In the genomic region with DNA sequence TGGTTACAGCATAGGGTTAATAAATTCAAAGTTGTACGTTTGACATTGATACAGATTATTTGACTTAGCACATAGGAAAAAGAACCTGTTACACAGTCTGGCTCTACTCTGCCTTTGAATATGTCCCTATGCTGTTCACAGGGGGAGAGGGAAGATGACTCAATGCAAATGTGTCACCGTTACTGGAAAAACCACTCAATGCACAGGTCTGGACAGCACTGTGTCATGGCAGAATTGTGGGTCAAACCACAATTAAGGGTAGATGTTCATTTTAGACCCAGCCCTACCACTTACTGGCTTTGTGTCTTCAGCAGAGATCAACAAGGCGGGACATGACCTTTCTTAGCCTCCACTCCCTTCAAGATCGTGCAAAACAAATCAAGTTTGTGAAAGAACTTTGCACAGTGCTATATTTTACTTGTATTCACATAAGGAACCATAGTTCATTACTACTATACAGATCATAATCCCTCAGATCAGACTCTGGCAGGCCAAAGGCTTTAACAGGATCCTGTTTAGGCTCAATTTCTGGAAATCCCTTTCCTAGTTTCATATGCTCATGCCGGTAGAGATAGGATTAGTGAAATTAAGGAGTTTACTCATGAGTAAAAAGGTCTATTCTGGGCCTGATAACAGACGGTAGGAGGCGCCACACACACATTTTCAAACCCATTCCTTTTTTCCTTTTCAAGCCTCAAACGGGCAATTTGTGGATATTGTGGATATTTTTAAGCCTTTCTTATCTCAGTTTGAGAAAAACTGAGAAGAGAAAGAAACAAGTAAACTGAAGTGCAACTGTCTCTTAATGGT, we compare ENCODE assay signal across 8 cellular contexts. TPM values are rescaled to one million over a fixed set of nuclear protein-coding genes. Genes with fewer than 3 reads are reported as not detected.
DNase-seq lines count a peak whose midpoint lies in the region; TF ChIP-seq lines count a peak whose summit lies in the region.

No MANE protein-coding gene starts in this region.

- peaks cover 42 to 85% of the 10 kb centered on the region in 2 donors for H3K36me3 Mint-ChIP-seq in CD4-positive, alpha-beta memory T cell

- POLR2A ChIA-PET in CD4-positive, alpha-beta memory T cell (lab: Charles Lee; ENCODE audit: partially characterized antibody): interaction anchor here (19.2 kb wide), 1 partner anchor 30 kb away, joined by 786 read pairs; no protein-coding TSS in a partner anchor
- POLR2A ChIA-PET in SK-N-SH (lab: Yijun Ruan, JAX): no interaction called here

- peaks cover 28 to 57% (median 33%) of the 10 kb centered on the region in 4 donors for H3K4me1 Mint-ChIP-seq in CD4-positive, alpha-beta memory T cell

- WGBS in GM23248 (ENCODE audit: low coverage in 1 of 2, low lambda C conversion rate in 2 of 2, missing lambda C conversion rate in 2 of 2), 2 experiments: 54 to 60% methylated on average over 8 of the region's 8 CpGs
- WGBS in SK-N-SH (ENCODE audit: low lambda C conversion rate): 61% methylated on average over 8 of the region's 8 CpGs

- in situ Hi-C loops in GM23248 (cut with MboI): no loop called here

- no peaks in the 10 kb centered on the region for H3K9me3 ChIP-seq in CD4-positive, alpha-beta memory T cell (ENCODE audit: control insufficient read depth in 1 of 2, low read length in 2 of 2)
- H3K9me3 ChIP-seq in GM23248 (ENCODE audit: low read depth) (no peaks in the 10 kb centered on the region), SK-N-SH (no peaks in the 10 kb centered on the region), skeletal muscle satellite cell (replicated peaks; ENCODE audit: low read length) (no peaks in the 10 kb centered on the region)

- H3K36me3 ChIP-seq in CD4-positive, alpha-beta memory T cell (ENCODE audit: insufficient read depth, low read length): peaks cover 79% of the 10 kb centered on the region
- H3K36me3 ChIP-seq in GM23248 (ENCODE audit: low read depth) (peaks cover 18% of the 10 kb centered on the region), SK-N-SH (replicated peaks in 1 of 2; ENCODE audit: control insufficient read depth in 1 of 2, insufficient read depth in 2 of 2, low read length in 1 of 2) (peaks cover 12 to 63% of the 10 kb centered on the region in 2 experiments), skeletal muscle satellite cell (ENCODE audit: insufficient read depth, low read length) (peaks cover 24% of the 10 kb centered on the region)

- H3K27me3 Mint-ChIP-seq in CD4-positive, alpha-beta memory T cell: no peaks in the 10 kb centered on the region

- peaks cover 35% of the 10 kb centered on the region for H3K4me1 ChIP-seq in CD4-positive, alpha-beta memory T cell (ENCODE audit: insufficient read depth, low read length)
- H3K4me1 ChIP-seq in GM23248 (ENCODE audit: insufficient read depth): peaks cover 30% of the 10 kb centered on the region
- H3K4me1 ChIP-seq in SK-N-SH (ENCODE audit: control insufficient read depth in 1 of 2, insufficient read depth in 2 of 2, low read depth in 1 of 2, low read length in 1 of 2): peaks cover 5 to 25% of the 10 kb centered on the region in 2 experiments
- H3K4me1 ChIP-seq in skeletal muscle satellite cell (ENCODE audit: control insufficient read depth, insufficient read depth, low read length): peaks cover 50% of the 10 kb centered on the region

- H3K9ac ChIP-seq in GM23248: peak overlapping the region; percentile 39; the same call in 1 of the 2 replicates
- no peak overlapping the region for H3K9ac ChIP-seq in SK-N-SH
- H3K9ac ChIP-seq in skeletal muscle satellite cell (ENCODE audit: low read depth, low read length): peak overlapping the region; percentile 2

- TF ChIP-seq RAD21 in SK-N-SH (IDR thresholded peaks at IDR 0.05; ENCODE audit: low read length): no peak

- H3F3A ChIP-seq in GM23248 (ENCODE audit: insufficient read depth) (peaks cover 34% of the 10 kb centered on the region), SK-N-SH (replicated peaks; ENCODE audit: insufficient read depth) (peaks cover 24% of the 10 kb centered on the region)

- H3K9me2 ChIP-seq in GM23248 (ENCODE audit: insufficient read depth) (no peaks in the 10 kb centered on the region), SK-N-SH (no peaks in the 10 kb centered on the region)

- TF ChIP-seq EP300 in SK-N-SH (IDR thresholded peaks at IDR 0.05; ENCODE audit: borderline replicate concordance in 1 of 2, low read depth in 1 of 2, low read length in 1 of 2): no peak

- H3K27ac Mint-ChIP-seq in CD4-positive, alpha-beta memory T cell: peak overlapping the region; percentile 73 to 94 (median 87)

- CTCF ChIA-PET in CD4-positive, alpha-beta memory T cell (lab: Charles Lee; ENCODE audit: partially characterized antibody): interaction anchor here (1.1 to 18.9 kb wide), 11 partner anchors 10 to 111 kb away, joined by 3 to 550 read pairs (median 9); no protein-coding TSS in a partner anchor
- CTCF ChIA-PET in SK-N-SH (lab: Yijun Ruan, JAX): interaction anchor here (1.0 to 12.7 kb wide), 3 partner anchors 16 to 84 kb away, joined by 3 to 241 read pairs (median 4); no protein-coding TSS in a partner anchor

- no peaks in the 10 kb centered on the region for H3K27me3 ChIP-seq in CD4-positive, alpha-beta memory T cell (ENCODE audit: insufficient read depth, low read length)
- no peaks in the 10 kb centered on the region for H3K27me3 ChIP-seq in GM23248 (replicated peaks; ENCODE audit: insufficient read depth)
- H3K27me3 ChIP-seq in SK-N-SH (ENCODE audit: insufficient read depth): no peaks in the 10 kb centered on the region
- H3K27me3 ChIP-seq in skeletal muscle satellite cell (ENCODE audit: control insufficient read depth, insufficient read depth, low read length): no peaks in the 10 kb centered on the region

- no peak overlapping the region for H2AFZ ChIP-seq in GM23248
- no peak overlapping the region for H2AFZ ChIP-seq in SK-N-SH (ENCODE audit: low read depth)

- H3K4me3 Mint-ChIP-seq in CD4-positive, alpha-beta memory T cell: peak overlapping the region in 6 of 8 donors; percentile 0 to 66 (median 30)

- peak; percentile 49 for TF ChIP-seq CTCF in SK-N-SH (IDR thresholded peaks at IDR 0.05)

- intact Hi-C loops in CD4-positive, alpha-beta memory T cell (cut with micrococcal nuclease): loop anchor here (1.0 kb wide), 1 partner anchor 100 kb away; no protein-coding TSS in a partner anchor

- no peak overlapping the region for H3K4me3 ChIP-seq in CD4-positive, alpha-beta memory T cell (ENCODE audit: low read length in 2 of 2)
- no peak overlapping the region for H3K4me3 ChIP-seq in GM23248
- no peak overlapping the region for H3K4me3 ChIP-seq in SK-N-SH (ENCODE audit: low read depth in 2 of 2, low read length in 1 of 2)
- H3K4me3 ChIP-seq in skeletal muscle satellite cell (ENCODE audit: low read length): no peak overlapping the region

- DNase-seq in CD4-positive, alpha-beta memory T cell: peak; percentile 52 to 87 (median 62)
- DNase-seq in GM23248 (peak; percentile 88), SK-N-SH (no peak), UCSD-AML1 (lab: John Stamatoyannopoulos, UW; ENCODE audit: unreplicated experiment) (no peak), LoVo (ENCODE audit: low spot score) (no peak), retina (no peak)
- peak; percentile 66 for DNase-seq in central memory CD4-positive, alpha-beta T cell

- peak overlapping the region; percentile 44 for H3K27ac ChIP-seq in CD4-positive, alpha-beta memory T cell (ENCODE audit: low read depth, low read length)
- peak overlapping the region; percentile 79 for H3K27ac ChIP-seq in GM23248
- H3K27ac ChIP-seq in SK-N-SH (ENCODE audit: low read depth in 2 of 2, low read length in 1 of 2): peak overlapping the region; percentile 79 to 80; a peak in 3 of 4 replicates

- H3K4me2 ChIP-seq in GM23248 (ENCODE audit: unreplicated experiment): peak overlapping the region; percentile 35
- peak overlapping the region; percentile 56; the same call in 1 of the 2 replicates for H3K4me2 ChIP-seq in SK-N-SH
- peak overlapping the region; percentile 5 for H3K4me2 ChIP-seq in skeletal muscle satellite cell (ENCODE audit: low read length)

- H4K20me1 ChIP-seq in GM23248 (ENCODE audit: insufficient read depth): no peaks in the 10 kb centered on the region
- no peaks in the 10 kb centered on the region for H4K20me1 ChIP-seq in SK-N-SH (ENCODE audit: insufficient read depth)

- no peaks in the 10 kb centered on the region for H3K9me3 Mint-ChIP-seq in CD4-positive, alpha-beta memory T cell

- H3K79me2 ChIP-seq in GM23248 (ENCODE audit: insufficient read depth): no peaks in the 10 kb centered on the region
- H3K79me2 ChIP-seq in SK-N-SH (ENCODE audit: insufficient read depth): no peaks in the 10 kb centered on the region

TF ChIP-seq in SK-N-SH, 30 proteins besides CTCF, POLR2A, EP300 and RAD21 (continues in another document):
- TF ChIP-seq, protein P1, sequence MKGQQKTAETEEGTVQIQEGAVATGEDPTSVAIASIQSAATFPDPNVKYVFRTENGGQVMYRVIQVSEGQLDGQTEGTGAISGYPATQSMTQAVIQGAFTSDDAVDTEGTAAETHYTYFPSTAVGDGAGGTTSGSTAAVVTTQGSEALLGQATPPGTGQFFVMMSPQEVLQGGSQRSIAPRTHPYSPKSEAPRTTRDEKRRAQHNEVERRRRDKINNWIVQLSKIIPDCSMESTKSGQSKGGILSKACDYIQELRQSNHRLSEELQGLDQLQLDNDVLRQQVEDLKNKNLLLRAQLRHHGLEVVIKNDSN (IDR thresholded peaks at IDR 0.05; ENCODE audit: borderline replicate concordance, low read depth): no peak
- peak; percentile 12; the same call in 1 of the 2 replicates for TF ChIP-seq TCF12 (IDR thresholded peaks at IDR 0.05)
- no peak for TF ChIP-seq NRF1 (IDR thresholded peaks at IDR 0.05; ENCODE audit: low read depth, low read length)
- no peak for TF ChIP-seq FOXJ3 (CRISPR knock-in tag; IDR thresholded peaks at IDR 0.05)
- no peak for TF ChIP-seq FOXM1 (IDR thresholded peaks at IDR 0.05; ENCODE audit: low read depth)
- 0 out of 2 replicates have a peak, but pooled peaks have one; percentile 3 for TF ChIP-seq GABPA (IDR thresholded peaks at IDR 0.05; ENCODE audit: low read depth)

RNA-seq across cellular contexts. Expression of a gene that starts 22.0 kb away (rescaled TPM):
- total RNA-seq in CD4-positive, alpha-beta memory T cell: 10 to 100 TPM; 53.5 to 54.5 TPM
- polyA plus RNA-seq in CD4-positive, alpha-beta memory T cell: 10 to 100 TPM; 33.5 to 38.9 TPM
- 46.7 and 53.4 TPM in 2 replicates for total RNA-seq in GM23248 (2014; rRNA removed; shearing (Covaris generic))
- polyA plus RNA-seq in GM23248 (2016; fragmentation: Nextera tagmentation; extraction: Ambion mirVana): 31.2 and 31.4 TPM in 2 replicates
- polyA plus RNA-seq in SK-N-SH (2012; rRNA removed): 59.5 and 83.2 TPM in 2 replicates
- polyA plus RNA-seq in SK-N-SH (2012; cell fraction: cytosol; rRNA removed): 55.4 and 68.8 TPM in 2 replicates
- polyA plus RNA-seq in SK-N-SH (2012; cell fraction: nucleus; rRNA removed): 77.6 and 111 TPM in 2 replicates
- total RNA-seq in skeletal muscle satellite cell (2012; rRNA removed): 41.3 and 45.4 TPM in 2 replicates

RNA-seq across cellular contexts. Expression of a gene that starts 45.1 kb away (rescaled TPM):
- 1 to 10 TPM in 1 of 2 experiments, under 1 TPM in 1; 0.78 to 1.2 TPM for total RNA-seq in CD4-positive, alpha-beta memory T cell
- polyA plus RNA-seq in CD4-positive, alpha-beta memory T cell: under 1 TPM in 1 of 2 donors, not detected in 1; 0.22 TPM
- total RNA-seq in GM23248 (2014; rRNA removed; shearing (Covaris generic)): 28.8 and 31.5 TPM in 2 replicates
- polyA plus RNA-seq in GM23248 (2016; fragmentation: Nextera tagmentation; extraction: Ambion mirVana) (16.9 and 18.2 TPM in 2 replicates), SK-N-SH (2012; rRNA removed) (3.6 and 5.8 TPM in 2 replicates)
- polyA plus RNA-seq in SK-N-SH (2012; cell fraction: cytosol; rRNA removed): 5.1 and 5.5 TPM in 2 replicates
- 3.8 and 6.9 TPM in 2 replicates for polyA plus RNA-seq in SK-N-SH (2012; cell fraction: nucleus; rRNA removed)
- total RNA-seq in skeletal muscle satellite cell (2012; rRNA removed): 21.6 and 38.0 TPM in 2 replicates

Comparison
In these comparisons a context has a peak if more than half of its experiments do, and no peak if none do; other contexts are left out.
1. DNase-seq: peak in CD4-positive, alpha-beta memory T cell (5 of 5), GM23248 (single experiment) and central memory CD4-positive, alpha-beta T cell (single experiment); none in SK-N-SH (single experiment), UCSD-AML1 (single experiment), LoVo (single experiment) and retina (single experiment).
2. H3K4me2 ChIP-seq: peak in every context shown above with its lines; median percentile 56 in SK-N-SH; 35 in GM23248; 5 in skeletal muscle satellite cell.
3. Peak in every context shown above with its lines, with median percentiles within 50 percentile points of each other: H3K27ac ChIP-seq.